Comparison of ENCODE assay signal across 7 cellular contexts in the genomic region with DNA sequence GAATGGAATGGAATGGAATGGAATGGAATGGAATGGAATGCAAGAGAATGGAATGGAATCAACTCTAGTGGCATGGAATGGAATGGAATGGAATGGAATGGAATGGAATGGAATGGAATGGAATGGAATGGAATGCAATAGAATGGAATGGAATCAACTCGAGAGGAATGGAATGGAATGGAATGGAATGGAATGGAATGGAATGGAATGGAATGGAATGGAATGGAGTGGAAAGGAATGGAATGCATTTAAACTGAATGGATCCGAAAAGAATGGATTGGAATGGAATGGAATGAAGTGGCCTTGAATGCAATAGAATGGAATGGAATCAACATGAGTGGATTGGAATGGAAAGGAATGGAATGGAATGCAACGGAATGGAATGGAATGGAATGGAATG. TPM values are rescaled to one million over a fixed set of nuclear protein-coding genes. Genes with fewer than 3 reads are reported as not detected.
"Had no signal": no experiment of that assay in that cellular context is flagged by ENCODE, and none has a peak within 500 bp of the region (broad histone marks: within the 10 kb centered on the region; RNA-seq: fewer than 3 reads in every experiment).

No MANE protein-coding gene starts in this region.

RNA-seq across cellular contexts. Expression of a gene that starts 5.4 kb away (rescaled TPM):
- total RNA-seq: activated CD4-positive, alpha-beta memory T cell treated with anti-CD3 and anti-CD28 coated beads for 36 hours; activated CD4-positive, alpha-beta T cell treated with anti-CD3 and anti-CD28 coated beads, Interleukin-2, amount 10 ng/mL, durations not matched to agents 24 days and 14 days; activated CD8-positive, alpha-beta memory T cell treated with anti-CD3 and anti-CD28 coated beads for 36 hours; activated naive CD4-positive, alpha-beta T cell treated with anti-CD3 and anti-CD28 coated beads for 36 hours; activated naive CD8-positive, alpha-beta T cell treated with anti-CD3 and anti-CD28 coated beads for 36 hours; activated T-helper 1 cell treated with anti-CD3 and anti-CD28 coated beads, Interleukin-12 subunit alpha, Interleukin-12 subunit beta, Interleukin-2, Interleukin-4 antibody, amounts not matched to agents 30 ng/mL and 10 ng/mL and 1 ng/mL, durations not matched to agents 14 hours and 24 hours and 36 hours had no signal
- polyA plus RNA-seq: SK-N-SH had no signal
